ENCODE assay signal across 8 cellular contexts in the genomic region with DNA sequence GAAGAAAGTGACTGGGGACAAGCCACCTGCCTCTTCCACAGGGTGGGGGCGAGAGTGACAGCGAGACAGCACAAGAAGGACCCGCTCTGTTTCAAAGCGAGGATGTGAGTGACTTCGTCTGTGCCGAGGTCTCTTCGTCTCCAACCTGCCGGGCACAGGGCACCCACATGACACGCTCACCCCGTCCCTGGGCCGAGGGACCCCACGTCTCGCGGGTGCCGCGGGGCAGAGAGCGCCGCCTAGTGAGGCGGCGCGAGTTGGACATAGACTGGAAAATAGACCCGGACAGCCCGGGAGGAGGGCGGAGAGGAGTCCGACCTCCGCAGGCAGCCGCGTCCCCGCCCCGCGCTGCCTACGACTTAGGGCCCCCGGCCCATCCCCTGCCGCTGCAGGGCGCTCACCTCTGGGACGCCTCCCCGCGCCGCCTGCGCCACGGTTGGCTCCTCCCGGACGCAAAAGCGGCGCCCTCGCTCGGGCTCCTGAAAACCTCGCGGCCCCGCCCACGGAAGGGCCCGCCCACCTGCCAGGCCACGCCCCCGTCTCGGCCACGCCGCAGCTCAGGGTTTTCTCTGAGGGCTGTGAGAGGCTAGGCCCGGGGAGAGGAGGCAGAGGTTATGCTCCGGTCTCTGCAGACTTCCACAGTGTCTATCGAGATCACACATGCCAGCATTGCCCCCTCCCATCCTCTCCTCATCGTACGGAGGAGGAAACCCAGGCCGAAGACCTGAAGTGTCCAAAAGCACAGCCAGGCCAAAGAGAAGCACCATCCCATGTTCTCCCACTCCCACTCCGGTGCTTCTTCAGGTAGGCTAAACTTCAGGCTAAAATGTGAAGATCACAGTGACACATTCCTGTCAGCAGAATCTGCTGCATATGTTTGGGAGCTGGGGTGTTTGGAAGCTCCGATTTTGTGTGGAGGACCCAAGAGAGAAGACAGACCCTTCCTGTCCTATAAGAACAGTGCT. TPM values are rescaled to one million over a fixed set of nuclear protein-coding genes. Genes with fewer than 3 reads are reported as not detected.
DNase-seq lines count a peak whose midpoint lies in the region; ATAC-seq and TF ChIP-seq lines count a peak whose summit lies in the region.

A gene with protein sequence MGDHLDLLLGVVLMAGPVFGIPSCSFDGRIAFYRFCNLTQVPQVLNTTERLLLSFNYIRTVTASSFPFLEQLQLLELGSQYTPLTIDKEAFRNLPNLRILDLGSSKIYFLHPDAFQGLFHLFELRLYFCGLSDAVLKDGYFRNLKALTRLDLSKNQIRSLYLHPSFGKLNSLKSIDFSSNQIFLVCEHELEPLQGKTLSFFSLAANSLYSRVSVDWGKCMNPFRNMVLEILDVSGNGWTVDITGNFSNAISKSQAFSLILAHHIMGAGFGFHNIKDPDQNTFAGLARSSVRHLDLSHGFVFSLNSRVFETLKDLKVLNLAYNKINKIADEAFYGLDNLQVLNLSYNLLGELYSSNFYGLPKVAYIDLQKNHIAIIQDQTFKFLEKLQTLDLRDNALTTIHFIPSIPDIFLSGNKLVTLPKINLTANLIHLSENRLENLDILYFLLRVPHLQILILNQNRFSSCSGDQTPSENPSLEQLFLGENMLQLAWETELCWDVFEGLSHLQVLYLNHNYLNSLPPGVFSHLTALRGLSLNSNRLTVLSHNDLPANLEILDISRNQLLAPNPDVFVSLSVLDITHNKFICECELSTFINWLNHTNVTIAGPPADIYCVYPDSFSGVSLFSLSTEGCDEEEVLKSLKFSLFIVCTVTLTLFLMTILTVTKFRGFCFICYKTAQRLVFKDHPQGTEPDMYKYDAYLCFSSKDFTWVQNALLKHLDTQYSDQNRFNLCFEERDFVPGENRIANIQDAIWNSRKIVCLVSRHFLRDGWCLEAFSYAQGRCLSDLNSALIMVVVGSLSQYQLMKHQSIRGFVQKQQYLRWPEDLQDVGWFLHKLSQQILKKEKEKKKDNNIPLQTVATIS (minus strand): TSS at position 454 of the 965 bp plus-strand sequence. CDS start 30,217 bp downstream, outside the sequence.

- peaks cover 4% of the 10 kb centered on the region for H3K9me3 ChIP-seq in neural cell (ENCODE audit: low read length)

- H3K9me2 ChIP-seq in neural cell (ENCODE audit: insufficient read depth, low read length), result no peaks in the 10 kb centered on the region

- TF ChIP-seq RAD21 in neural cell (conservative IDR thresholded peaks at IDR 0.05), result peak; percentile 21

- H3K4me3 ChIP-seq in fibroblast of villous mesenchyme (ENCODE audit: low read depth, low read length), result peak within 1 kb of the TSS; percentile 62
- peak within 1 kb of the TSS; percentile 63 for H3K4me3 ChIP-seq in neural cell (ENCODE audit: low read length)

- H3K9ac ChIP-seq in neural cell (ENCODE audit: low read length), result peak within 1 kb of the TSS; percentile 4

- peak; percentile 79 for DNase-seq in DMS153 treated with DMSO at 0.1 percent for 48 hours (lab: John Stamatoyannopoulos, UW; ENCODE audit: unreplicated experiment)
- DNase-seq in KBM-7, result peak; percentile 86
- peak; percentile 58 for DNase-seq in RPMI7951 (ENCODE audit: low read depth)
- DNase-seq in activated T-helper 1 cell treated with anti-CD3 and anti-CD28 coated beads, Interleukin-2, amount 50 U/mL, for 16 hours (ENCODE audit: low read depth in 1 of 2, low spot score in 1 of 2), result peak; percentile 76 to 80
- peak; percentile 54 for DNase-seq in fibroblast of villous mesenchyme (ENCODE audit: low read depth)
- peak; percentile 88 to 89 for DNase-seq in stimulated activated naive CD8-positive, alpha-beta T cell treated with anti-CD3 and anti-CD28 coated beads, Interleukin-15, amount 100 ng/mL, for 72 hours

- H3K4me3 Mint-ChIP-seq in stimulated activated naive CD8-positive, alpha-beta T cell treated with anti-CD3 and anti-CD28 coated beads, Interleukin-15, amount 100 ng/mL, for 72 hours, result peak within 1 kb of the TSS; percentile 73 to 81

- in situ Hi-C loops in KBM-7 (cut with MboI; ENCODE audit: low pct_unique_long_range_greater_than_20kb, low sequenced_read_pairs), result no loop called here

- H3F3A ChIP-seq in neural cell (ENCODE audit: insufficient read depth, low read length, poor library complexity, severe bottlenecking), result no peaks in the 10 kb centered on the region

- TF ChIP-seq EP300 in neural cell (conservative IDR thresholded peaks at IDR 0.05; ENCODE audit: poor library complexity, severe bottlenecking), result no peak

- H3K27ac Mint-ChIP-seq in stimulated activated naive CD8-positive, alpha-beta T cell treated with anti-CD3 and anti-CD28 coated beads, Interleukin-15, amount 100 ng/mL, for 72 hours, result peak within 1 kb of the TSS; percentile 24 to 73

- no peak within 1 kb of the TSS for H2AFZ ChIP-seq in neural cell (ENCODE audit: low read depth, low read length)

- no peaks in the 10 kb centered on the region for H4K20me1 ChIP-seq in neural cell (ENCODE audit: insufficient read depth)

- H3K4me1 Mint-ChIP-seq in stimulated activated naive CD8-positive, alpha-beta T cell treated with anti-CD3 and anti-CD28 coated beads, Interleukin-15, amount 100 ng/mL, for 72 hours, result peaks cover 21% of the 10 kb centered on the region

- peak within 1 kb of the TSS; percentile 48 for H3K27ac ChIP-seq in neural cell (ENCODE audit: low read length)

- H3K27me3 ChIP-seq in neural cell (ENCODE audit: insufficient read depth, low read depth, low read length), result no peaks in the 10 kb centered on the region

- H3K36me3 ChIP-seq in neural cell (ENCODE audit: insufficient read depth, low read length), result no peaks in the 10 kb centered on the region

- TF ChIP-seq CTCF in fibroblast of villous mesenchyme (IDR thresholded peaks at IDR 0.05; ENCODE audit: insufficient read depth, low read depth, low read length), result peak; percentile 66
- TF ChIP-seq CTCF in neural cell (IDR thresholded peaks at IDR 0.05; ENCODE audit: poor library complexity, severe bottlenecking), result peak; percentile 60

- H3K79me2 ChIP-seq in neural cell (replicated peaks; ENCODE audit: insufficient read depth, low read length), result no peaks in the 10 kb centered on the region

- ATAC-seq in GM21619 (IDR thresholded peaks at IDR 0.05; ENCODE audit: unreplicated experiment), result peak; percentile 89
- peak; percentile 88 for ATAC-seq in stimulated activated naive CD8-positive, alpha-beta T cell treated with anti-CD3 and anti-CD28 coated beads, Interleukin-15, amount 100 ng/mL, for 72 hours

- H3K9me3 Mint-ChIP-seq in stimulated activated naive CD8-positive, alpha-beta T cell treated with anti-CD3 and anti-CD28 coated beads, Interleukin-15, amount 100 ng/mL, for 72 hours, result peaks cover 3 to 12% of the 10 kb centered on the region in 2 donors

- no peak within 1 kb of the TSS for H3K4me2 ChIP-seq in neural cell (ENCODE audit: low read length)

- H3K27me3 Mint-ChIP-seq in stimulated activated naive CD8-positive, alpha-beta T cell treated with anti-CD3 and anti-CD28 coated beads, Interleukin-15, amount 100 ng/mL, for 72 hours, result no peaks in the 10 kb centered on the region

TF ChIP-seq in neural cell, 6 proteins besides CTCF, POLR2A, EP300 and RAD21:
- TF ChIP-seq MXI1 (conservative IDR thresholded peaks at IDR 0.05; ENCODE audit: poor library complexity, severe bottlenecking) (no peak), TAF1 (IDR thresholded peaks at IDR 0.05; ENCODE audit: low read depth) (no peak), EZH2 (IDR thresholded peaks at IDR 0.05; ENCODE audit: borderline replicate concordance, insufficient read depth, low read length, poor library complexity, severe bottlenecking) (no peak), POLR2AphosphoS5 (IDR thresholded peaks at IDR 0.05) (no peak), SMC3 (conservative IDR thresholded peaks at IDR 0.05; ENCODE audit: poor library complexity) (no peak), REST (IDR thresholded peaks at IDR 0.05; ENCODE audit: borderline replicate concordance) (no peak)

RNA-seq across cellular contexts. Expression of the gene that starts here (rescaled TPM):
- total RNA-seq in RPMI7951 (2014; rRNA removed; shearing (Covaris generic)), result 0.20 TPM in 1 of 2 replicates, not detected in the other
- not detected in 2 replicates for total RNA-seq in fibroblast of villous mesenchyme
- polyA plus RNA-seq in neural cell, result not detected in 2 replicates
- 0.24 and 1.9 TPM in 2 replicates for polyA minus RNA-seq in neural cell

Comparison
In these comparisons a context has a peak if more than half of its experiments do, and no peak if none do; other contexts are left out.
1. Peak in every context shown above with its lines: DNase-seq, ATAC-seq, H3K4me3 ChIP-seq and H3K27ac ChIP-seq.
2. Peak in DNase-seq in RPMI7951; RNA of the gene not detected or under 1 TPM.
3. Peak in DNase-seq and H3K4me3 ChIP-seq in fibroblast of villous mesenchyme; RNA of the gene not detected or under 1 TPM.